ENCODE assay signal across 13 cellular contexts in genomic region chr3:187870360-187871203, GRCh38.
DNase-seq lines count a peak whose midpoint lies in the region; ATAC-seq and TF ChIP-seq lines count a peak whose summit lies in the region.
"Had no signal": no experiment of that assay in that cellular context is flagged by ENCODE, and none has a peak within 500 bp of the region (broad histone marks: within the 10 kb centered on the region; RNA-seq: fewer than 3 reads in every experiment).

No MANE protein-coding gene starts in this region.

- H3K4ac ChIP-seq in mesenchymal stem cell (ENCODE audit: low read depth in 1 of 2, low read length in 2 of 2): no peak overlapping the region

- intact Hi-C loops in upper lobe of right lung (cut with DNase I): no loop called here

- no CpG with 5 or more reads among the region's 5 CpGs for WGBS in mesenchymal stem cell

- ATAC-seq in GM21717 (IDR thresholded peaks at IDR 0.05; ENCODE audit: unreplicated experiment): peak; percentile 73
- peak; percentile 96 for ATAC-seq in HG03432 (IDR thresholded peaks at IDR 0.05; ENCODE audit: unreplicated experiment)
- no peak for ATAC-seq in upper lobe of right lung
- ATAC-seq: GM23338 had no signal

- H3K27ac ChIP-seq in mesenchymal stem cell (ENCODE audit: low read length, poor library complexity, severe bottlenecking) (peak overlapping the region; percentile 76), upper lobe of right lung (no peak overlapping the region)
- H3K27ac ChIP-seq: epithelial cell of prostate, right atrium auricular region had no signal

- H3K18ac ChIP-seq in mesenchymal stem cell (ENCODE audit: low read depth in 1 of 2, low read length in 2 of 2): no peak overlapping the region

- H2BK12ac ChIP-seq in mesenchymal stem cell (ENCODE audit: low read length in 2 of 2): no peak overlapping the region

- no peaks in the 10 kb centered on the region for H3K79me1 ChIP-seq in mesenchymal stem cell (replicated peaks; ENCODE audit: low read length, poor library complexity, severe bottlenecking)

- H2BK120ac ChIP-seq in mesenchymal stem cell (ENCODE audit: low read depth, low read length): no peak overlapping the region

- H3K14ac ChIP-seq in mesenchymal stem cell (ENCODE audit: low read length in 2 of 2): no peak overlapping the region

- no peak overlapping the region for H2AFZ ChIP-seq in mesenchymal stem cell (ENCODE audit: low read depth, low read length)
- H2AFZ ChIP-seq: GM23338 had no signal

- TF ChIP-seq CTCF in upper lobe of right lung (IDR thresholded peaks at IDR 0.05): no peak

- H4K91ac ChIP-seq in mesenchymal stem cell (ENCODE audit: low read length): no peak overlapping the region

- peak; percentile 35 for DNase-seq in activated CD4-positive, alpha-beta T cell treated with anti-CD3 and anti-CD28 coated beads for 48 hours
- no peak for DNase-seq in activated CD4-positive, alpha-beta T cell treated with anti-CD3 and anti-CD28 coated beads, Interleukin-2, amount 50 U/mL, for 1 hour
- DNase-seq in mesenchymal stem cell (no peak), upper lobe of right lung (no peak), NCI-H2029 treated with DMSO at 0.1 percent for 48 hours (lab: John Stamatoyannopoulos, UW) (no peak)
- DNase-seq in stimulated activated naive CD4-positive, alpha-beta T cell (lab: John Stamatoyannopoulos, UW): no peak
- DNase-seq: Calu3, NCI-H1694 treated with DMSO at 0.1 percent for 48 hours had no signal

- no peak overlapping the region for H3K4me3 ChIP-seq in mesenchymal stem cell (ENCODE audit: insufficient read depth in 1 of 2, low read depth in 1 of 2, low read length in 2 of 2)
- H3K4me3 ChIP-seq in upper lobe of right lung: no peak overlapping the region
- H3K4me3 ChIP-seq: GM23338, right atrium auricular region had no signal

- H3K9ac ChIP-seq in mesenchymal stem cell (ENCODE audit: low read length): no peak overlapping the region

- H3K4me1 ChIP-seq in mesenchymal stem cell (ENCODE audit: control insufficient read depth, insufficient read depth, low read depth, low read length) (peaks cover 6% of the 10 kb centered on the region), upper lobe of right lung (no peaks in the 10 kb centered on the region)
- H3K4me1 ChIP-seq: right atrium auricular region had no signal

- H3K36me3 ChIP-seq in mesenchymal stem cell (ENCODE audit: control insufficient read depth in 1 of 2, insufficient read depth in 2 of 2, low read depth in 1 of 2, low read length in 2 of 2): no peaks in the 10 kb centered on the region
- H3K36me3 ChIP-seq in upper lobe of right lung: no peaks in the 10 kb centered on the region
- H3K36me3 ChIP-seq: right atrium auricular region had no signal

- H3K27me3 ChIP-seq in mesenchymal stem cell (ENCODE audit: control insufficient read depth in 1 of 2, insufficient read depth in 1 of 2, low read length in 2 of 2) (no peaks in the 10 kb centered on the region), upper lobe of right lung (no peaks in the 10 kb centered on the region)
- H3K27me3 ChIP-seq: right atrium auricular region had no signal

- H2BK15ac ChIP-seq in mesenchymal stem cell (ENCODE audit: low read depth, poor library complexity, severe bottlenecking): no peak overlapping the region

- H2BK5ac ChIP-seq in mesenchymal stem cell (ENCODE audit: low read depth, low read length, poor library complexity, severe bottlenecking): peak overlapping the region; percentile 71

- H3K4me2 ChIP-seq in mesenchymal stem cell (ENCODE audit: low read length, poor library complexity, severe bottlenecking): no peak overlapping the region
- H3K4me2 ChIP-seq: GM23338 had no signal

- no peak overlapping the region for H4K8ac ChIP-seq in mesenchymal stem cell (ENCODE audit: low read length)

- H3K9me3 ChIP-seq in mesenchymal stem cell (ENCODE audit: control insufficient read depth, low read length) (no peaks in the 10 kb centered on the region), upper lobe of right lung (no peaks in the 10 kb centered on the region)
- H3K9me3 ChIP-seq: right atrium auricular region had no signal

- H2AK5ac ChIP-seq in mesenchymal stem cell (ENCODE audit: low read length, severe bottlenecking): peak overlapping the region; percentile 21

- no peak overlapping the region for H3K23ac ChIP-seq in mesenchymal stem cell (ENCODE audit: low read length in 2 of 2)
